In the genomic region with DNA sequence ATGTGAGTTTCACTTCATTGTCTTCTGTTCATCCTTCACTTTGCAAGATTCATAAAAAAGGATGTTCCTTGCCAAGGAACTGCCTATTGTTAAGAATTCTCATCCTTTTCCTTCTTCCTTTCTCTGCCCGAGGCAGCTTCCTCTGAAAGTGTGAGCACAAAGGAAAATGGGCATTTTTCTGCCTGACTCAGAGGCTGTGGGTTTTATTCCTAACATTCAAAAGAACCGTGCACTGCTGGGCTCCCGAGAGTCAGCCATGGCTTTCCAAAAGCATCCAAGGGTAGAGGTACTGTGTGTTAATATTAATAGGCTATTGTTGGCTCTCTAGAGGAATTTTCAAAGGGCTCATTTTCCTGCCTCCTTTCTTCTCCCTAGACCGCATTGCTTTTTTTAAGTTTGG, we compare ENCODE assay signal across 17 cellular contexts.
"Had no signal": no experiment of that assay in that cellular context is flagged by ENCODE, and none has a peak within 500 bp of the region (broad histone marks: within the 10 kb centered on the region; RNA-seq: fewer than 3 reads in every experiment).

No MANE protein-coding gene starts in this region.

- H3K36me3 ChIP-seq: left lung, prostate gland, right atrium auricular region, tibial nerve had no signal

- H3K27me3 ChIP-seq: left lung, right atrium auricular region, tibial nerve had no signal

- H3K27ac ChIP-seq: epithelial cell of prostate, left lung, prostate gland, right atrium auricular region, skin epidermis, tibial nerve had no signal

- H3K9me3 ChIP-seq: prostate gland had no signal

- H3K4me1 ChIP-seq: left lung, prostate gland, right atrium auricular region, tibial nerve had no signal

- DNase-seq: activated CD4-positive, alpha-beta T cell treated with anti-CD3 and anti-CD28 coated beads, Interleukin-2, amount 10 ng/mL, durations not matched to agents 24 days and 14 days; activated CD8-positive, alpha-beta T cell treated with anti-CD3 and anti-CD28 coated beads, Interleukin-2, amount 10 ng/mL, durations not matched to agents 7 days and 5 days; activated naive CD4-positive, alpha-beta T cell treated with Interleukin-2 at 50 U/mL for 16 hours; activated T-cell treated with anti-CD3 and anti-CD28 coated beads, Interleukin-2, amount 50 U/mL, for 24 hours; cerebellar nuclear complex; effector memory CD8-positive, alpha-beta T cell; foreskin fibroblast; hypothalamus; kidney; left lung; T-helper 1 cell; T-helper 9 cell had no signal

- ATAC-seq: activated CD8-positive, alpha-beta T cell treated with anti-CD3 and anti-CD28 coated beads, Interleukin-2, amount 10 ng/mL, durations not matched to agents 7 days and 5 days; effector memory CD8-positive, alpha-beta T cell; left lung had no signal

- H3K4me3 ChIP-seq: left lung, prostate gland, right atrium auricular region, skin epidermis, tibial nerve had no signal
